ENCODE assay signal across 8 cellular contexts in the genomic region with DNA sequence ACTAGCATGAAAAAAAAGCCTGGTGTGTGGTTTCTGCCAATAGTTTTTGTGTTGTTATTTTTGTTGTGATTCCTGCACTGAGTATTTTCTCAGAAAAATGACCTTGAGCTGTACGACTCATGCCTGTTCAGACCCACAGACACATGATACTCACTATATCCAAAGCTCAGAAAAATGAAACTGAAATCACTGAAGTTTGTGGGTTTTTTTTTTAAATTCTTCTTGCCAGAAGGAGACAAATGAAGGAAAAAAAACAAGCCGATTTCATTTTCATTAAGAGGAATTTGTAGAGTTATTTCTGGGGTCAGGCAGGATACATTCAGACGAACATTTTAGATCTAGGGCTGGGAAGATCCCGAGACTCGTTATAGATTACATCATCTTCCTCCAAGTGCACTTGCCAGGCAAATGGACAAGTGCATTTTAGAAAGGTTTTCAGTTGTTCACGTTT.
DNase-seq lines count a peak whose midpoint lies in the region; ATAC-seq and TF ChIP-seq lines count a peak whose summit lies in the region.

No MANE protein-coding gene starts in this region.

- peak overlapping the region; percentile 48 for H3K4me2 ChIP-seq in BLaER1

- H3K27ac Mint-ChIP-seq in activated naive CD8-positive, alpha-beta T cell treated with anti-CD3 and anti-CD28 coated beads for 36 hours, result peak overlapping the region; percentile 81

- peak; percentile 7 to 55 for ATAC-seq in lower lobe of right lung
- ATAC-seq in HG02884 (IDR thresholded peaks at IDR 0.05; ENCODE audit: unreplicated experiment), result no peak

- H3K27ac ChIP-seq in BLaER1 (no peak overlapping the region), lower lobe of right lung (peak overlapping the region; percentile 63)

- H3K27me3 Mint-ChIP-seq in activated naive CD8-positive, alpha-beta T cell treated with anti-CD3 and anti-CD28 coated beads for 36 hours, result no peaks in the 10 kb centered on the region

- no peak for DNase-seq in HFF-Myc (ENCODE audit: extremely low read depth, low read depth)
- no peak for DNase-seq in activated naive CD8-positive, alpha-beta T cell treated with anti-CD3 and anti-CD28 coated beads for 36 hours
- DNase-seq in lower lobe of right lung, result no peak
- no peak for DNase-seq in effector CD8-positive, alpha-beta T cell (lab: John Stamatoyannopoulos, UW)
- no peak for DNase-seq in NCI-H748 (lab: John Stamatoyannopoulos, UW; ENCODE audit: unreplicated experiment)
- no peak for DNase-seq in HuH-7 (ENCODE audit: low spot score)

- H3K4me1 ChIP-seq in BLaER1 (peaks cover 37% of the 10 kb centered on the region), lower lobe of right lung (peaks cover 51% of the 10 kb centered on the region)

- H3K27me3 ChIP-seq in BLaER1 (no peaks in the 10 kb centered on the region), lower lobe of right lung (ENCODE audit: low read depth) (no peaks in the 10 kb centered on the region)

- peaks cover 61% of the 10 kb centered on the region for H3K4me1 Mint-ChIP-seq in activated naive CD8-positive, alpha-beta T cell treated with anti-CD3 and anti-CD28 coated beads for 36 hours

- H3K9me3 ChIP-seq in BLaER1 (no peaks in the 10 kb centered on the region), lower lobe of right lung (no peaks in the 10 kb centered on the region)

- H3K4me3 ChIP-seq in BLaER1, result no peak overlapping the region
- H3K4me3 ChIP-seq in HFF-Myc (replicated peaks; ENCODE audit: low read depth, low read length), result peak overlapping the region; percentile 6
- H3K4me3 ChIP-seq in lower lobe of right lung, result peak overlapping the region; percentile 22

- H3K9ac ChIP-seq in BLaER1, result 0 out of 2 replicates have a peak overlapping the region, but pooled peaks have one; percentile 11

- intact Hi-C loops in lower lobe of right lung (cut with DNase I), result loop anchor here (2.0 kb wide), 1 partner anchor 129 kb away; no protein-coding TSS in a partner anchor

- peaks cover 86% of the 10 kb centered on the region for H4K20me1 ChIP-seq in BLaER1

- H3K36me3 ChIP-seq in BLaER1, result peaks cover 10% of the 10 kb centered on the region
- H3K36me3 ChIP-seq in lower lobe of right lung, result no peaks in the 10 kb centered on the region

- H3K4me3 Mint-ChIP-seq in activated naive CD8-positive, alpha-beta T cell treated with anti-CD3 and anti-CD28 coated beads for 36 hours, result peak overlapping the region; percentile 50

- TF ChIP-seq CTCF in HFF-Myc (IDR thresholded peaks at IDR 0.05; ENCODE audit: low read depth, low read length, missing control alignments) (no peak), lower lobe of right lung (IDR thresholded peaks at IDR 0.05) (no peak)

- H3K36me3 Mint-ChIP-seq in activated naive CD8-positive, alpha-beta T cell treated with anti-CD3 and anti-CD28 coated beads for 36 hours, result peaks cover 4% of the 10 kb centered on the region

- H3K9me3 Mint-ChIP-seq in activated naive CD8-positive, alpha-beta T cell treated with anti-CD3 and anti-CD28 coated beads for 36 hours, result no peaks in the 10 kb centered on the region
